Comparison of ENCODE assay signal across 8 cellular contexts in the genomic region with DNA sequence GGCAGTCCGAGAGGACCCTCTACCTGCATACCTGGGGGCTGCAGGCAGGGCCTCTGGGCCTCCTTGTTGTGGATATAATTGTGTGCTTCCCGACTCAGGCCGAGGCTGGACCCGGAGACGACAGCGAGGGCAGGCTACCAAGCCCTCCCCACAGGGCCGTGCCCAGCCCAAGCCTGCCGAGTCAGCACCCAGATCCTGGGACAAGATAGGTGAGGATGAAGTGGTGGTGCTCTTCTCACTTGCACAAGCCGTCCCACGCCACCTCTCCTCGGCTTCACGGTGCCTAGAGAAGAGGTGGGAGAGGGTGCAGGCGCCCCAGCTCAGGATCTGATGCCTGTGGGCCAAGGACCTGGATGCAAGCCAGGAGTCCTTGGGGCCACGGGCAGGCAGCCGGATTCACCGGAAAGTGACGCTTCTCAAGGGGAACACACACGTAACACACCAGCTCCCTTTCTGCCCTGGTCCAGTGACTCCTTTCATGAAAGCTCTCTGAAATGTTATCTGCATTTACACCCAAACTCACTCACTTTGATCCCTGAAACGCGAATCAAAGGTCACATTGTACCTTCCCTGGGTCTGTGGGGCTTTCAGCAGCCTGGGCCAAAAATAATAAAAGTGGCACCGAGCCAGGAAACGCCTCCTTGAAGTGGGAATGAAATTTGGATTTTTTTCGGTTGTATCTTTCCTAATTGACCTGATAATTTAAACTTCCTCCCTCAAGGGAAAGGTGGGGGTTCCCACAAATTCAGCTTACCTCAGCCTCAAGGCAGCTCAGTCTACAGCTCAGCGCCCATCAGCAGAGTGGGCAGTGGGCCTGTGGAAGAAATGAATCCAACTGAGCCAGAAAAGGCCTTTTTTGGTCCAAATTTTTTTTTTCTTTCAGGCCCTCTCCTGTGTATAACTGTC. TPM values are rescaled to one million over a fixed set of nuclear protein-coding genes. Genes with fewer than 3 reads are reported as not detected.
A peak's percentile ranks its signal among the peaks of the same experiment; 100 is the strongest.
DNase-seq lines count a peak whose midpoint lies in the region; ATAC-seq lines count a peak whose summit lies in the region.

No MANE protein-coding gene starts in this region.

- peak overlapping the region; percentile 81 for H3K27ac ChIP-seq in SJCRH30
- H3K27ac ChIP-seq in rectal smooth muscle tissue (ENCODE audit: low read depth, low read length), result peak overlapping the region; percentile 94

- no peaks in the 10 kb centered on the region; the same call in 1 of the 2 replicates for H3K9me3 ChIP-seq in SJCRH30 (replicated peaks)

- H3K4me1 ChIP-seq in SJCRH30 (peaks cover 8% of the 10 kb centered on the region), rectal smooth muscle tissue (ENCODE audit: control insufficient read depth, insufficient read depth, low read length) (peaks cover 19% of the 10 kb centered on the region)

- H3K27me3 Mint-ChIP-seq in activated naive CD8-positive, alpha-beta T cell treated with anti-CD3 and anti-CD28 coated beads for 36 hours, result no peaks in the 10 kb centered on the region

- H3K4me3 Mint-ChIP-seq in activated naive CD8-positive, alpha-beta T cell treated with anti-CD3 and anti-CD28 coated beads for 36 hours, result peak overlapping the region; percentile 96

- H3K4me1 Mint-ChIP-seq in activated naive CD8-positive, alpha-beta T cell treated with anti-CD3 and anti-CD28 coated beads for 36 hours, result peaks cover 28% of the 10 kb centered on the region

- H3K36me3 ChIP-seq in SJCRH30 (peaks cover 12% of the 10 kb centered on the region), rectal smooth muscle tissue (ENCODE audit: control insufficient read depth, insufficient read depth, low read length) (peaks cover 17% of the 10 kb centered on the region)

- ATAC-seq in GM19455 (IDR thresholded peaks at IDR 0.05; ENCODE audit: unreplicated experiment), result peak; percentile 15
- ATAC-seq in left cardiac atrium, result peak; percentile 13 to 43

- peak; percentile 53 for DNase-seq in COR-L47 (lab: John Stamatoyannopoulos, UW)
- peak in 72 of 76 experiments; percentile 14 to 95 (median 68) for DNase-seq in HUDEP-2 (lab: John Stamatoyannopoulos, UW; ENCODE audit: unreplicated experiment in 76 of 76)
- DNase-seq in SJCRH30, result peak; percentile 83 to 92
- peak; percentile 69 for DNase-seq in activated naive CD8-positive, alpha-beta T cell treated with anti-CD3 and anti-CD28 coated beads for 36 hours
- DNase-seq in left cardiac atrium, result peak; percentile 77
- no peak for DNase-seq in NK-92 treated with Interleukin-12 subunit alpha and Interleukin-12 subunit beta, amount 100 ng/mL, for 24 hours (lab: John Stamatoyannopoulos, UW)

- H3K4me3 ChIP-seq in SJCRH30 (peak overlapping the region; percentile 82), rectal smooth muscle tissue (ENCODE audit: low read length) (peak overlapping the region; percentile 94)

- H3K27me3 ChIP-seq in SJCRH30 (no peaks in the 10 kb centered on the region), rectal smooth muscle tissue (ENCODE audit: control insufficient read depth, insufficient read depth, low read length) (no peaks in the 10 kb centered on the region)

- peak overlapping the region; percentile 81 for H3K9ac ChIP-seq in rectal smooth muscle tissue (ENCODE audit: low read length)

- intact Hi-C loops in left cardiac atrium (cut with DNase I), result no loop called here

- H3K27ac Mint-ChIP-seq in activated naive CD8-positive, alpha-beta T cell treated with anti-CD3 and anti-CD28 coated beads for 36 hours, result peak overlapping the region; percentile 96

- H3K36me3 Mint-ChIP-seq in activated naive CD8-positive, alpha-beta T cell treated with anti-CD3 and anti-CD28 coated beads for 36 hours, result peaks cover 34% of the 10 kb centered on the region

- H3K9me3 Mint-ChIP-seq in activated naive CD8-positive, alpha-beta T cell treated with anti-CD3 and anti-CD28 coated beads for 36 hours, result no peaks in the 10 kb centered on the region

RNA-seq across cellular contexts. Expression of a gene that starts 1.1 kb away (rescaled TPM):
- 12.3 and 12.6 TPM in 2 replicates for total RNA-seq in SJCRH30 (2014; rRNA removed; shearing (Covaris generic))
- total RNA-seq in activated naive CD8-positive, alpha-beta T cell treated with anti-CD3 and anti-CD28 coated beads for 36 hours, result 10 to 100 TPM; 14.5 TPM
- total RNA-seq in left cardiac atrium, result 1 to 10 TPM; 2.5 to 4.5 TPM

RNA-seq across cellular contexts. Expression of a gene that starts 1.1 kb away (rescaled TPM):
- total RNA-seq in SJCRH30 (2014; rRNA removed; shearing (Covaris generic)), result 16.2 and 19.1 TPM in 2 replicates
- 10 to 100 TPM; 18.7 to 23.1 TPM for total RNA-seq in activated naive CD8-positive, alpha-beta T cell treated with anti-CD3 and anti-CD28 coated beads for 36 hours
- total RNA-seq in left cardiac atrium, result 1 to 10 TPM; 6.8 to 7.7 TPM
